In genomic region chr20:347317-347639, GRCh38 we compare ENCODE assay signal across 8 cellular contexts. TPM values are rescaled to one million over a fixed set of nuclear protein-coding genes. Genes with fewer than 3 reads are reported as not detected.
DNase-seq lines count a peak whose midpoint lies in the region; ATAC-seq lines count a peak whose summit lies in the region.

No MANE protein-coding gene starts in this region.

- CTCF ChIA-PET in naive thymus-derived CD4-positive, alpha-beta T cell (lab: Charles Lee): no interaction called here

- peaks cover 0 to 5% (median 0%) of the 10 kb centered on the region in 5 donors for H3K36me3 Mint-ChIP-seq in naive thymus-derived CD4-positive, alpha-beta T cell

- peaks cover 13 to 25% (median 15%) of the 10 kb centered on the region in 7 donors for H3K4me1 Mint-ChIP-seq in naive thymus-derived CD4-positive, alpha-beta T cell

- peak; percentile 1 for ATAC-seq in GM18502 (IDR thresholded peaks at IDR 0.05; ENCODE audit: poor library complexity, unreplicated experiment)
- peak; percentile 8 for ATAC-seq in HG03442 (IDR thresholded peaks at IDR 0.05; ENCODE audit: unreplicated experiment)
- ATAC-seq in naive thymus-derived CD4-positive, alpha-beta T cell: peak; percentile 2
- no peak for ATAC-seq in HG03025 (IDR thresholded peaks at IDR 0.05; ENCODE audit: low FRiP score, unreplicated experiment)

- DNase-seq in caudate nucleus (lab: John Stamatoyannopoulos, UW) (peak in 2 of 61 donors; percentile 50 to 57), DMS 273 (lab: John Stamatoyannopoulos, UW; ENCODE audit: unreplicated experiment) (no peak), hepatic stellate cell (ENCODE audit: low spot score) (no peak), NCI-H1694 (lab: John Stamatoyannopoulos, UW) (no peak)
- no peak for DNase-seq in naive thymus-derived CD4-positive, alpha-beta T cell

- H3K27me3 ChIP-seq in naive thymus-derived CD4-positive, alpha-beta T cell (ENCODE audit: control insufficient read depth in 2 of 2, insufficient read depth in 2 of 2, low read length in 2 of 2): no peaks in the 10 kb centered on the region

- no peaks in the 10 kb centered on the region for H3K9me3 ChIP-seq in naive thymus-derived CD4-positive, alpha-beta T cell (ENCODE audit: control insufficient read depth in 2 of 3, low read length in 3 of 3)

- peak overlapping the region in 1 of 9 donors; percentile 23 for H3K27ac Mint-ChIP-seq in naive thymus-derived CD4-positive, alpha-beta T cell

- intact Hi-C loops in naive thymus-derived CD4-positive, alpha-beta T cell (cut with micrococcal nuclease): loop anchor here (1.0 to 2.0 kb wide), 2 partner anchors 20 kb away; no protein-coding TSS in a partner anchor

- POLR2A ChIA-PET in naive thymus-derived CD4-positive, alpha-beta T cell (lab: Charles Lee): no interaction called here

- peaks cover 0 to 7% (median 0%) of the 10 kb centered on the region in 3 experiments for H3K36me3 ChIP-seq in naive thymus-derived CD4-positive, alpha-beta T cell (ENCODE audit: control insufficient read depth in 2 of 3, insufficient read depth in 3 of 3, low read length in 3 of 3)

- H3K4me3 ChIP-seq in naive thymus-derived CD4-positive, alpha-beta T cell (ENCODE audit: low read length): peak overlapping the region; percentile 71

- peak overlapping the region; percentile 50 to 98 (median 91) for H3K4me3 Mint-ChIP-seq in naive thymus-derived CD4-positive, alpha-beta T cell

- peaks cover 0 to 4% of the 10 kb centered on the region in 2 donors for H3K4me1 ChIP-seq in naive thymus-derived CD4-positive, alpha-beta T cell (ENCODE audit: control insufficient read depth in 2 of 2, insufficient read depth in 2 of 2, low read length in 2 of 2)

- H3K27me3 Mint-ChIP-seq in naive thymus-derived CD4-positive, alpha-beta T cell: peaks cover 0 to 17% (median 0%) of the 10 kb centered on the region in 5 donors

- H3K27ac ChIP-seq in caudate nucleus (ENCODE audit: low read depth, low read length): peak overlapping the region; percentile 98
- H3K27ac ChIP-seq in naive thymus-derived CD4-positive, alpha-beta T cell (ENCODE audit: low read depth, low read length): peak overlapping the region; percentile 56

- H3K9me3 Mint-ChIP-seq in naive thymus-derived CD4-positive, alpha-beta T cell: peaks cover 0 to 4% (median 0%) of the 10 kb centered on the region in 11 donors

RNA-seq across cellular contexts. Expression of gene NRSN2, which starts 0.4 kb away (rescaled TPM):
- total RNA-seq in naive thymus-derived CD4-positive, alpha-beta T cell: 1 to 10 TPM in 3 of 5 experiments, under 1 TPM in 2; 0.24 to 2.1 (median 1.3) TPM
- polyA plus RNA-seq in naive thymus-derived CD4-positive, alpha-beta T cell: 1 to 10 TPM; 1.3 to 1.8 TPM

RNA-seq across cellular contexts. Expression of gene SOX12, which starts 21.9 kb away (rescaled TPM):
- 10 to 100 TPM in 3 of 5 experiments, 1 to 10 TPM in 2; 4.6 to 15.1 (median 12.3) TPM for total RNA-seq in naive thymus-derived CD4-positive, alpha-beta T cell
- polyA plus RNA-seq in naive thymus-derived CD4-positive, alpha-beta T cell: 1 to 10 TPM in 1 of 2 donors, under 1 TPM in 1; 0.89 to 1.3 TPM

RNA-seq across cellular contexts. Expression of gene TRIB3, which starts 33.3 kb away (rescaled TPM):
- total RNA-seq in naive thymus-derived CD4-positive, alpha-beta T cell: 10 to 100 TPM in 1 of 5 experiments, 1 to 10 TPM in 4; 2.4 to 27.7 (median 9.4) TPM
- polyA plus RNA-seq in naive thymus-derived CD4-positive, alpha-beta T cell: 10 to 100 TPM; 12.6 to 16.0 TPM

RNA-seq across cellular contexts. Expression of gene ZCCHC3, which starts 49.9 kb away (rescaled TPM):
- 10 to 100 TPM; 14.6 to 31.9 (median 27.1) TPM for total RNA-seq in naive thymus-derived CD4-positive, alpha-beta T cell
- 10 to 100 TPM in 1 of 2 donors, 1 to 10 TPM in 1; 5.6 to 15.3 TPM for polyA plus RNA-seq in naive thymus-derived CD4-positive, alpha-beta T cell

RNA-seq across cellular contexts. Expression of gene C20orf96, which starts 56.7 kb away (rescaled TPM):
- total RNA-seq in naive thymus-derived CD4-positive, alpha-beta T cell: 1 to 10 TPM; 3.4 to 5.7 (median 4.8) TPM
- polyA plus RNA-seq in naive thymus-derived CD4-positive, alpha-beta T cell: 1 to 10 TPM in 1 of 2 donors, under 1 TPM in 1; 0.86 to 1.1 TPM
